ENCODE assay signal across 30 cellular contexts in the genomic region with DNA sequence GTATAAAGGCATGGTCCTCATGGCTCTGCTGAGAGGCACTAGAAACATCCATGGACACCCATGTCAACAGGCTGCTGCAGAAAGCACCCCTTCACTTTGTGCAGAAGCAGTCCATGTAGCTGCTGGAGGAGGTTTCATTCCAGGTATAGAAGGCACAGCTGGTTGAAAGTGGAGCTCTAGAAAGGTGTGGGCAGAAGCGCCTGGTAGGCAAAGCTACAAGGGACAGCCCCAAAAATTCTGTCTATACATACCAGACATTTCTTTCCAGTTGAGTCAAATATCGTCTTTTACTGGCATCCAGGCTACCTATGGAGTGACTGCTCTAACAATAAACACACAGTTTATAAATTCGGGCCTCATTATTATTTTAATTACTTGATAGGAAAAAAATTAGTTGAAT.
"Had no signal": no experiment of that assay in that cellular context is flagged by ENCODE, and none has a peak within 500 bp of the region (broad histone marks: within the 10 kb centered on the region; RNA-seq: fewer than 3 reads in every experiment).

No MANE protein-coding gene starts in this region.

- ATAC-seq: activated CD8-positive, alpha-beta memory T cell treated with anti-CD3 and anti-CD28 coated beads, Interleukin-2, amount 10 ng/mL, durations not matched to agents 7 days and 5 days; activated CD8-positive, alpha-beta T cell treated with anti-CD3 and anti-CD28 coated beads, Interleukin-2, amount 10 ng/mL, durations not matched to agents 7 days and 5 days; activated naive CD8-positive, alpha-beta T cell treated with anti-CD3 and anti-CD28 coated beads, Interleukin-2, amount 50 U/mL, for 24 hours; body of pancreas; effector memory CD8-positive, alpha-beta T cell; foreskin keratinocyte; gastrocnemius medialis; heart left ventricle had no signal

- H3K27me3 ChIP-seq: adrenal gland, body of pancreas, esophagus muscularis mucosa, foreskin keratinocyte, gastrocnemius medialis, heart left ventricle had no signal

- H3K9me3 Mint-ChIP-seq: activated CD4-positive, alpha-beta T cell treated with anti-CD3 and anti-CD28 coated beads, Interleukin-2, amount 10 ng/mL, durations not matched to agents 24 days and 14 days; activated naive CD4-positive, alpha-beta T cell treated with anti-CD3 and anti-CD28 coated beads, Interleukin-2, amount 50 U/mL, for 24 hours; activated naive CD8-positive, alpha-beta T cell treated with anti-CD3 and anti-CD28 coated beads for 36 hours; activated naive CD8-positive, alpha-beta T cell treated with anti-CD3 and anti-CD28 coated beads, Interleukin-2, amount 50 U/mL, for 24 hours; activated T-helper 1 cell treated with anti-CD3 and anti-CD28 coated beads, Interleukin-12 subunit alpha, Interleukin-12 subunit beta, Interleukin-2, Interleukin-4 antibody, amounts not matched to agents 30 ng/mL and 10 ng/mL and 1 ng/mL, durations not matched to agents 14 hours and 24 hours and 36 hours; effector memory CD8-positive, alpha-beta T cell had no signal

- H3K4me3 ChIP-seq: adrenal gland, body of pancreas, esophagus muscularis mucosa, gastrocnemius medialis, heart left ventricle had no signal

- H3K4me1 Mint-ChIP-seq: activated CD4-positive, alpha-beta T cell treated with anti-CD3 and anti-CD28 coated beads, Interleukin-2, amount 10 ng/mL, durations not matched to agents 24 days and 14 days; activated CD8-positive, alpha-beta memory T cell treated with anti-CD3 and anti-CD28 coated beads, Interleukin-2, amount 10 ng/mL, durations not matched to agents 7 days and 5 days; activated naive CD4-positive, alpha-beta T cell treated with anti-CD3 and anti-CD28 coated beads, Interleukin-2, amount 50 U/mL, for 24 hours; activated naive CD8-positive, alpha-beta T cell treated with anti-CD3 and anti-CD28 coated beads for 36 hours; activated naive CD8-positive, alpha-beta T cell treated with anti-CD3 and anti-CD28 coated beads, Interleukin-2, amount 50 U/mL, for 24 hours had no signal

- H3K9me3 ChIP-seq: adrenal gland, body of pancreas, esophagus muscularis mucosa, gastrocnemius medialis, heart left ventricle had no signal

- DNase-seq: activated CD4-positive, alpha-beta T cell treated with anti-CD3 and anti-CD28 coated beads, Interleukin-2, amount 10 ng/mL, durations not matched to agents 24 days and 14 days; activated CD4-positive, CD25-positive, alpha-beta regulatory T cell; activated CD4-positive, CD25-positive, alpha-beta regulatory T cell treated with anti-CD3 and anti-CD28 coated beads, Interleukin-2, amount 50 U/mL, for 72 hours; activated CD8-positive, alpha-beta memory T cell treated with anti-CD3 and anti-CD28 coated beads, Interleukin-2, amount 10 ng/mL, durations not matched to agents 7 days and 5 days; activated CD8-positive, alpha-beta memory T cell treated with anti-CD3 and anti-CD28 coated beads, Interleukin-2, amount 50 U/mL, for 4 hours; activated CD8-positive, alpha-beta T cell treated with anti-CD3 and anti-CD28 coated beads, Interleukin-2, amount 10 ng/mL, durations not matched to agents 7 days and 5 days; activated gamma-delta T cell; activated naive CD4-positive, alpha-beta T cell; activated naive CD8-positive, alpha-beta T cell treated with anti-CD3 and anti-CD28 coated beads for 36 hours; activated naive CD8-positive, alpha-beta T cell treated with anti-CD3 and anti-CD28 coated beads, Interleukin-2, amount 50 U/mL, for 24 hours; activated T-cell treated with anti-CD3 and anti-CD28 coated beads, Interleukin-2, amount 50 U/mL, for 1 hour; activated T-cell treated with anti-CD3 and anti-CD28 coated beads, Interleukin-2, amount 50 U/mL, for 48 hours; adrenal gland; amygdala; aorta; body of pancreas; caudate nucleus; cortex of kidney; dermis blood vessel endothelial cell; effector CD4-positive, alpha-beta T cell; effector memory CD8-positive, alpha-beta T cell; erythroblast; gastrocnemius medialis; glutamatergic neuron; heart left ventricle; T-helper 2 cell had no signal

- H3K36me3 Mint-ChIP-seq: activated CD8-positive, alpha-beta memory T cell treated with anti-CD3 and anti-CD28 coated beads, Interleukin-2, amount 10 ng/mL, durations not matched to agents 7 days and 5 days; activated naive CD4-positive, alpha-beta T cell treated with anti-CD3 and anti-CD28 coated beads, Interleukin-2, amount 50 U/mL, for 24 hours; activated naive CD8-positive, alpha-beta T cell treated with anti-CD3 and anti-CD28 coated beads for 36 hours had no signal

- H3K4me3 Mint-ChIP-seq: activated CD4-positive, alpha-beta T cell treated with anti-CD3 and anti-CD28 coated beads, Interleukin-2, amount 10 ng/mL, durations not matched to agents 24 days and 14 days; activated CD8-positive, alpha-beta memory T cell treated with anti-CD3 and anti-CD28 coated beads, Interleukin-2, amount 10 ng/mL, durations not matched to agents 7 days and 5 days; activated CD8-positive, alpha-beta T cell treated with anti-CD3 and anti-CD28 coated beads, Interleukin-2, amount 10 ng/mL, durations not matched to agents 7 days and 5 days; activated naive CD4-positive, alpha-beta T cell treated with anti-CD3 and anti-CD28 coated beads, Interleukin-2, amount 50 U/mL, for 24 hours; activated naive CD8-positive, alpha-beta T cell treated with anti-CD3 and anti-CD28 coated beads for 36 hours; activated naive CD8-positive, alpha-beta T cell treated with anti-CD3 and anti-CD28 coated beads, Interleukin-2, amount 50 U/mL, for 24 hours; activated T-helper 1 cell treated with anti-CD3 and anti-CD28 coated beads, Interleukin-12 subunit alpha, Interleukin-12 subunit beta, Interleukin-2, Interleukin-4 antibody, amounts not matched to agents 30 ng/mL and 10 ng/mL and 1 ng/mL, durations not matched to agents 14 hours and 24 hours and 36 hours; effector memory CD8-positive, alpha-beta T cell had no signal

- H3K4me1 ChIP-seq: adrenal gland, body of pancreas, foreskin keratinocyte, gastrocnemius medialis had no signal

- H3K27ac Mint-ChIP-seq: activated CD4-positive, alpha-beta T cell treated with anti-CD3 and anti-CD28 coated beads, Interleukin-2, amount 10 ng/mL, durations not matched to agents 24 days and 14 days; activated CD8-positive, alpha-beta memory T cell treated with anti-CD3 and anti-CD28 coated beads, Interleukin-2, amount 10 ng/mL, durations not matched to agents 7 days and 5 days; activated CD8-positive, alpha-beta T cell treated with anti-CD3 and anti-CD28 coated beads, Interleukin-2, amount 10 ng/mL, durations not matched to agents 7 days and 5 days; activated naive CD4-positive, alpha-beta T cell treated with anti-CD3 and anti-CD28 coated beads, Interleukin-2, amount 50 U/mL, for 24 hours; activated naive CD8-positive, alpha-beta T cell treated with anti-CD3 and anti-CD28 coated beads for 36 hours; activated naive CD8-positive, alpha-beta T cell treated with anti-CD3 and anti-CD28 coated beads, Interleukin-2, amount 50 U/mL, for 24 hours; activated T-helper 1 cell treated with anti-CD3 and anti-CD28 coated beads, Interleukin-12 subunit alpha, Interleukin-12 subunit beta, Interleukin-2, Interleukin-4 antibody, amounts not matched to agents 30 ng/mL and 10 ng/mL and 1 ng/mL, durations not matched to agents 14 hours and 24 hours and 36 hours; effector memory CD8-positive, alpha-beta T cell had no signal

- H3K27ac ChIP-seq: adrenal gland, body of pancreas, esophagus muscularis mucosa, foreskin keratinocyte, gastrocnemius medialis, heart left ventricle had no signal

- H3K36me3 ChIP-seq: adrenal gland, esophagus muscularis mucosa, gastrocnemius medialis, heart left ventricle had no signal
